ENCODE assay signal across 27 cellular contexts in genomic region chr2:160700415-160700814, GRCh38.
DNase-seq lines count a peak whose midpoint lies in the region; ATAC-seq, FAIRE-seq and TF ChIP-seq lines count a peak whose summit lies in the region.
"Had no signal": no experiment of that assay in that cellular context is flagged by ENCODE, and none has a peak within 500 bp of the region (broad histone marks: within the 10 kb centered on the region; RNA-seq: fewer than 3 reads in every experiment).

No MANE protein-coding gene starts in this region.

- no peak overlapping the region for H3K4me3 Mint-ChIP-seq in mesothelial cell of epicardium
- H3K4me3 Mint-ChIP-seq: GM23338; HFFc6; T-helper 1 cell treated with Interleukin-12 subunit alpha and Interleukin-12 subunit beta and Interleukin-4 antibody, amounts not matched to agents 30 μg/mL and 1 μg/mL, for 36 hours had no signal

- peak overlapping the region; percentile 32 for H3K27ac Mint-ChIP-seq in mesothelial cell of epicardium
- H3K27ac Mint-ChIP-seq: GM23338; T-helper 1 cell treated with Interleukin-12 subunit alpha and Interleukin-12 subunit beta and Interleukin-4 antibody, amounts not matched to agents 30 μg/mL and 1 μg/mL, for 36 hours had no signal

- H3K27me3 ChIP-seq in H7 (ENCODE audit: control insufficient read depth, insufficient read depth, low read length): no peaks in the 10 kb centered on the region
- H3K27me3 ChIP-seq: BE2C, MG63, SJSA1 had no signal

- H3K4me3 ChIP-seq in SK-N-MC: peak overlapping the region; percentile 62
- H3K4me3 ChIP-seq in H7 (ENCODE audit: insufficient read depth, low read depth, low read length): no peak overlapping the region
- H3K4me3 ChIP-seq: A549, GM23338, HAP-1, MG63, PC-9, SJSA1 had no signal

- no peak for TF ChIP-seq CTCF in mesothelial cell of epicardium (IDR thresholded peaks at IDR 0.05; ENCODE audit: unreplicated experiment)

- H3K4me1 Mint-ChIP-seq in mesothelial cell of epicardium: peaks cover 49% of the 10 kb centered on the region

- H3K27me3 Mint-ChIP-seq in mesothelial cell of epicardium (ENCODE audit: low read depth): no peaks in the 10 kb centered on the region

- DNase-seq in EH (ENCODE audit: low read depth) (peak; percentile 67), SK-N-MC (ENCODE audit: low read depth, low spot score) (no peak), mesothelial cell of epicardium (ENCODE audit: low spot score in 2 of 2, unreplicated experiment in 2 of 2) (no peak), NCI-H2171 (lab: John Stamatoyannopoulos, UW) (no peak), H7 (no peak), frontal cortex (ENCODE audit: low spot score in 2 of 2) (no peak)
- DNase-seq: BE2C, Calu3, DMS79 treated with DMSO at 0.1 percent for 48 hours, HFFc6, KG1, MG63, NCI-H2029, NCI-H446 treated with DMSO at 0.1 percent for 48 hours, NCI-H526, NCI-H82, PC-9, SW 1271 had no signal

- H3K36me3 Mint-ChIP-seq in mesothelial cell of epicardium: no peaks in the 10 kb centered on the region

- no peaks in the 10 kb centered on the region for H3K9me3 ChIP-seq in SK-N-MC (ENCODE audit: low read depth, low read length)
- H3K9me3 ChIP-seq: A549, BE2C, HAP-1, MG63, SJSA1 had no signal

- no peak overlapping the region for H3K9ac ChIP-seq in SK-N-MC (ENCODE audit: insufficient read length)

- no peaks in the 10 kb centered on the region for H3K9me3 Mint-ChIP-seq in mesothelial cell of epicardium
- H3K9me3 Mint-ChIP-seq: GM23338; HFFc6; T-helper 1 cell treated with Interleukin-12 subunit alpha and Interleukin-12 subunit beta and Interleukin-4 antibody, amounts not matched to agents 30 μg/mL and 1 μg/mL, for 36 hours had no signal

- H3K27ac ChIP-seq in SK-N-MC: peak overlapping the region; percentile 97
- H3K27ac ChIP-seq: A549, PC-9, SJSA1 had no signal

- no peak for FAIRE-seq in frontal cortex (lab: Jason Lieb, UNC)
- FAIRE-seq: A549, GM12891, GM19239 had no signal

- no peak for ATAC-seq in HG03342 (IDR thresholded peaks at IDR 0.05; ENCODE audit: unreplicated experiment)
- ATAC-seq: A549, GM23338, Right ventricle myocardium inferior had no signal

- H3K36me3 ChIP-seq in SK-N-MC (ENCODE audit: insufficient read depth, low read length) (no peaks in the 10 kb centered on the region), H7 (replicated peaks; ENCODE audit: control insufficient read depth, insufficient read depth, low read length) (no peaks in the 10 kb centered on the region)
- H3K36me3 ChIP-seq: BE2C, HAP-1, MG63, SJSA1 had no signal
